ENCODE assay signal across 22 cellular contexts in genomic region chr20:14935285-14935684, GRCh38.
"Had no signal": no experiment of that assay in that cellular context is flagged by ENCODE, and none has a peak within 500 bp of the region (broad histone marks: within the 10 kb centered on the region; RNA-seq: fewer than 3 reads in every experiment).

No MANE protein-coding gene starts in this region.

- H3K36me3 ChIP-seq: SJSA1 had no signal

- H3K27me3 ChIP-seq: SJSA1 had no signal

- H3K4me3 ChIP-seq: SJSA1, SK-N-MC had no signal

- FAIRE-seq: RCC 7860 had no signal

- H3K27ac ChIP-seq: SJSA1, SK-N-MC had no signal

- DNase-seq: KBM-7, MV-4-11, NCI-H1048, NCI-H1105, NCI-H1417 treated with DMSO at 0.1 percent for 48 hours, NCI-H146, NCI-H1694 treated with DMSO at 0.1 percent for 48 hours, NCI-H1930, NCI-H2081, NCI-H2107, NCI-H226, NCI-H446, NCI-H510A, NCI-H524 treated with DMSO at 0.1 percent for 48 hours, NCI-H69, NCI-H774, Right ventricle myocardium superior, RPMI8226, SIG-M5 had no signal

- H3K4me1 ChIP-seq: SJSA1 had no signal
